Comparison of ENCODE assay signal across 7 cellular contexts in the genomic region with DNA sequence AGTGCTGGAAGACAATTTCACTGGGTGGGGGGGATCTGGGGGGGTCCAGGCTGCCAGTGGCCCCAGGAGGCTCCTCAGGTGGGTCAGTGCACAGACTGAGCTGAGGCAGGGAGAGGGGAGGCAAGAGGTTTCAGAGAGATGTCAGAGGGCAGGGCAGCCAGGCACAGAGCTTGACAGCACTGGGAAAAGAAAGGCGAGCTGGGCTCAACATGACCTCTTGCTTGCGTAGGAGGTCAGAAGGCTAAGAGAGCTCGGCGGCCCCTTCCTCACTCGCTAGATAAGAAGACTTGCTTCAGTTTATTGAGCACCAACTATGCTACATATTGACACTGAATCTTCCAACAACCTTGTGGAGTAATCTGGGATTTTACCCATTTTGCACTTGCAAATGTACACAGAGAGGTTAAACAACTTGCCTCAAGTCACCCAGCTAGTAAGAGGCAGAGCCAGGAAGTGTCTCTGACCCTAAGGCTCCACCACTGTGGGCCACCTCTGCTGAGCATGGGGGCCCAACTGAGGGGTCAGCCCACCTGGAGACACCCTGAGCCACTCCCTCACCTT. TPM values are rescaled to one million over a fixed set of nuclear protein-coding genes. Genes with fewer than 3 reads are reported as not detected.
A peak's percentile ranks its signal among the peaks of the same experiment; 100 is the strongest.
DNase-seq lines count a peak whose midpoint lies in the region; ATAC-seq, FAIRE-seq and TF ChIP-seq lines count a peak whose summit lies in the region.
"Had no signal": no experiment of that assay in that cellular context is flagged by ENCODE, and none has a peak within 500 bp of the region (broad histone marks: within the 10 kb centered on the region; RNA-seq: fewer than 3 reads in every experiment).

No MANE protein-coding gene starts in this region.

- peaks cover 9% of the 10 kb centered on the region for H3K27me3 ChIP-seq in HUES6 (ENCODE audit: control insufficient read depth, insufficient read depth, low read length)
- H3K27me3 ChIP-seq in GM12878 (replicated peaks in 1 of 2; ENCODE audit: control insufficient read depth in 2 of 2, insufficient read depth in 2 of 2, low read length in 1 of 2), result no peaks in the 10 kb centered on the region; a peak in 1 of 4 replicates
- H3K27me3 ChIP-seq in trophoblast cell (ENCODE audit: insufficient read depth, low read length), result no peaks in the 10 kb centered on the region

- H3K36me3 ChIP-seq in HUES6 (ENCODE audit: control insufficient read depth, insufficient read depth, low read length) (peaks cover 55% of the 10 kb centered on the region), GM12878 (ENCODE audit: control insufficient read depth in 2 of 2, insufficient read depth in 2 of 2, low read length in 1 of 2) (peaks cover 0 to 6% of the 10 kb centered on the region in 2 experiments; a peak in 2 of 4 replicates), trophoblast cell (ENCODE audit: control insufficient read depth in 1 of 2, insufficient read depth in 2 of 2, low read length in 2 of 2) (peaks cover 64 to 66% of the 10 kb centered on the region in 2 experiments)

- H3K4me1 ChIP-seq in HUES6 (ENCODE audit: control insufficient read depth, insufficient read depth, low read length) (peaks cover 39% of the 10 kb centered on the region), GM12878 (ENCODE audit: control insufficient read depth, insufficient read depth, low read length) (peaks cover 26% of the 10 kb centered on the region), trophoblast cell (ENCODE audit: control insufficient read depth in 1 of 2, insufficient read depth in 2 of 2, low read length in 2 of 2) (peaks cover 42 to 56% of the 10 kb centered on the region in 2 experiments)

- peaks cover 44% of the 10 kb centered on the region for H3K79me1 ChIP-seq in trophoblast cell (ENCODE audit: low read length)

- H2BK12ac ChIP-seq in trophoblast cell (ENCODE audit: low read length), result peak overlapping the region; percentile 44

- peaks cover 6% of the 10 kb centered on the region for H3K79me2 ChIP-seq in GM12878 (ENCODE audit: control insufficient read depth, insufficient read depth, low read length)
- peaks cover 21% of the 10 kb centered on the region for H3K79me2 ChIP-seq in trophoblast cell (ENCODE audit: control insufficient read depth, insufficient read depth, low read length, poor library complexity)

- peak overlapping the region; percentile 25; the same call in 1 of the 2 replicates for H3K27ac ChIP-seq in HUES6 (ENCODE audit: low read depth, low read length)
- peak overlapping the region; percentile 11 for H3K27ac ChIP-seq in GM12878 (ENCODE audit: control insufficient read depth, insufficient read depth)
- peak overlapping the region; percentile 97 for H3K27ac ChIP-seq in trophoblast cell (ENCODE audit: low read depth, low read length)

- DNase-seq in GM12878 (ENCODE audit: low read depth, low spot score) (no peak), trophoblast cell (peak in 1 of 2 donors; percentile 26), head of caudate nucleus (no peak), dermis blood vessel endothelial cell (no peak)
- DNase-seq: activated effector memory CD4-positive, alpha-beta T cell treated with Interleukin-2 at 50 U/mL for 16 hours had no signal

- CTCF ChIA-PET in GM12878 (lab: Yijun Ruan, JAX), result interaction anchor here (0.9 to 4.9 kb wide), 11 partner anchors 8 to 102 kb away, joined by 3 to 36 read pairs (median 6); a partner anchor contains a TSS

- H2AK5ac ChIP-seq in trophoblast cell (ENCODE audit: low read length), result no peak overlapping the region

- no peak overlapping the region for H3K4me3 ChIP-seq in HUES6 (ENCODE audit: low read depth, low read length)
- no peak overlapping the region for H3K4me3 ChIP-seq in GM12878
- H3K4me3 ChIP-seq in trophoblast cell (ENCODE audit: low read depth, low read length), result no peak overlapping the region

- peak overlapping the region; percentile 71 for H4K91ac ChIP-seq in trophoblast cell (ENCODE audit: low read depth, low read length)

- peak overlapping the region; percentile 38 for H3K4ac ChIP-seq in trophoblast cell (ENCODE audit: low read depth, low read length)

- peak overlapping the region; percentile 43 for H4K8ac ChIP-seq in trophoblast cell (ENCODE audit: low read depth, low read length)

- H2BK5ac ChIP-seq in trophoblast cell (ENCODE audit: low read depth, low read length, poor library complexity), result peak overlapping the region; percentile 53

- peak overlapping the region; percentile 98 for H3K9ac ChIP-seq in HUES6 (ENCODE audit: low read length)
- H3K9ac ChIP-seq in GM12878 (ENCODE audit: control insufficient read depth, insufficient read depth, low read length), result no peak overlapping the region
- H3K9ac ChIP-seq in trophoblast cell (ENCODE audit: low read length), result peak overlapping the region; percentile 44

- H2AFZ ChIP-seq in GM12878 (ENCODE audit: control insufficient read depth, low read depth, low read length) (no peak overlapping the region), trophoblast cell (ENCODE audit: insufficient read depth, low read length, poor library complexity) (no peak overlapping the region)

- intact Hi-C loops in GM12878 (cut with micrococcal nuclease; ENCODE audit: unreplicated experiment) (no loop called here), head of caudate nucleus (cut with DNase I) (no loop called here)

- H3K18ac ChIP-seq in trophoblast cell (ENCODE audit: low read length), result peak overlapping the region; percentile 59

- no peak for TF ChIP-seq RAD21 in GM12878 (IDR thresholded peaks at IDR 0.05; ENCODE audit: insufficient read depth, low read depth, low read length)

- peak overlapping the region; percentile 63 for H3K14ac ChIP-seq in trophoblast cell (ENCODE audit: low read length)

- 89% methylated on average over 5 of the region's 5 CpGs for WGBS in GM12878 (ENCODE audit: insufficient coverage, insufficient replicate concordance, low lambda C conversion rate, missing lambda C conversion rate)
- no CpG with 5 or more reads among the region's 5 CpGs for WGBS in trophoblast cell (ENCODE audit: extremely low coverage, insufficient coverage, insufficient read length)

- in situ Hi-C loops in GM12878 (cut with MboI), result no loop called here

- no TSS peak for BruUV-seq in GM12878 (replicated peaks; lab: Mats Ljungman, UMichigan)

- POLR2A ChIA-PET in GM12878 (lab: Charles Lee), result interaction anchor here (0.6 to 1.7 kb wide), 6 partner anchors 15 to 79 kb away, joined by 3 to 5 read pairs (median 4); a partner anchor contains a TSS

- no peak for TF ChIP-seq EP300 in GM12878 (IDR thresholded peaks at IDR 0.05; ENCODE audit: borderline replicate concordance in 1 of 2, control insufficient read depth in 1 of 2, low read depth in 2 of 2, low read length in 2 of 2)

- TF ChIP-seq POLR2A in GM12878 (IDR thresholded peaks at IDR 0.05; ENCODE audit: low read depth, low read length), result no peak

- FAIRE-seq in GM12878 (lab: Jason Lieb, UNC), result no peak

- H3K9me3 ChIP-seq in HUES6 (ENCODE audit: control insufficient read depth, insufficient read depth, low read depth, low read length) (no peaks in the 10 kb centered on the region), GM12878 (replicated peaks; ENCODE audit: control insufficient read depth, insufficient read depth, low read length) (no peaks in the 10 kb centered on the region), trophoblast cell (ENCODE audit: insufficient read depth, low read depth, low read length) (no peaks in the 10 kb centered on the region)

- no peak for TF ChIP-seq CTCF in GM12878 (IDR thresholded peaks at IDR 0.05 in 2 of 3, conservative IDR thresholded peaks at IDR 0.05 in 1 of 3; ENCODE audit: control insufficient read depth in 2 of 3, extremely low read depth in 1 of 3, insufficient read depth in 1 of 3, low read depth in 3 of 3, low read length in 3 of 3)

- RAD21 ChIA-PET in GM12878 (lab: Charles Lee; ENCODE audit: unreplicated experiment), result interaction anchor here (1.3 to 2.8 kb wide), 5 partner anchors 14 to 104 kb away, joined by 3 to 17 read pairs (median 4); no protein-coding TSS in a partner anchor

- no peak overlapping the region for H3K23ac ChIP-seq in trophoblast cell (ENCODE audit: low read length)

- peak overlapping the region; percentile 37 for H2BK120ac ChIP-seq in trophoblast cell (ENCODE audit: insufficient read depth, low read length, poor library complexity)

- SMC1A ChIA-PET in GM12878 (lab: Charles Lee; ENCODE audit: uncharacterized antibody, unreplicated experiment), result interaction anchor here (1.1 to 1.3 kb wide), 2 partner anchors 16 to 36 kb away, joined by 3 to 4 read pairs; no protein-coding TSS in a partner anchor

- no peak for ATAC-seq in GM12878
- no peak for ATAC-seq in HG03571 (IDR thresholded peaks at IDR 0.05; ENCODE audit: unreplicated experiment)

- H4K12ac ChIP-seq in trophoblast cell (ENCODE audit: low read depth, low read length), result no peak overlapping the region

- peak overlapping the region; percentile 54 for H3K4me2 ChIP-seq in GM12878 (ENCODE audit: control insufficient read depth, insufficient read depth)
- H3K4me2 ChIP-seq in trophoblast cell (ENCODE audit: low read length), result peak overlapping the region; percentile 32

- no peaks in the 10 kb centered on the region for H4K20me1 ChIP-seq in GM12878 (ENCODE audit: control insufficient read depth, insufficient read depth)

RNA-seq across cellular contexts. Expression of a gene that starts 3.5 kb away (rescaled TPM):
- total RNA-seq in GM12878 (2013; cell fraction: nucleolus; rRNA removed), result 37.7 and 45.6 TPM in 2 replicates
- total RNA-seq in GM12878 (2014; rRNA removed), result 15.5 and 18.2 TPM in 2 replicates
- 6.2 and 7.6 TPM in 2 replicates for total RNA-seq in GM12878 (2014; rRNA removed; fragmentation: Illumina TruSeq; extraction: Trizol)
- 30.3 and 36.6 TPM in 2 replicates for total RNA-seq in GM12878 (2021)
- polyA plus RNA-seq in GM12878 (2011; ENCODE audit: low read depth), result 8.6 TPM
- polyA plus RNA-seq in GM12878 (2011; rRNA removed), result 10.2 and 23.1 TPM in 2 replicates
- 30.5 and 48.8 TPM in 2 replicates for polyA plus RNA-seq in GM12878 (2011; cell fraction: cytosol; rRNA removed)
- polyA plus RNA-seq in GM12878 (2011; cell fraction: nucleus; rRNA removed), result 173 and 211 TPM in 2 replicates
- polyA plus RNA-seq in GM12878 (2012), result 21.0 and 23.7 TPM in 2 replicates
- polyA plus RNA-seq in GM12878 (2014; fragmentation: Illumina TruSeq; extraction: Trizol), result 1.1 and 5.1 TPM in 2 replicates
- polyA plus RNA-seq in GM12878 (2014; fragmentation: Nextera tagmentation; extraction: Ambion mirVana), result 1 to 10 TPM in 1 of 2 experiments, under 1 TPM in 1; 0.82 to 2.3 TPM
- 33.3 and 47.9 TPM in 2 replicates for polyA plus RNA-seq in GM12878 (2014; rRNA removed)
- polyA plus RNA-seq in GM12878 (2016; fragmentation: Nextera tagmentation; extraction: Ambion mirVana), result 10 to 100 TPM; 35.3 to 35.8 TPM
- polyA minus RNA-seq in GM12878 (2011; rRNA and poly(A)+ RNA removed), result 15.1 and 21.8 TPM in 2 replicates
- polyA minus RNA-seq in GM12878 (2011; cell fraction: cytosol; rRNA and poly(A)+ RNA removed), result 16.8 and 19.9 TPM in 2 replicates
- polyA minus RNA-seq in GM12878 (2011; cell fraction: nucleus; rRNA and poly(A)+ RNA removed), result 27.6 and 54.2 TPM in 2 replicates
- 220 and 227 TPM in 2 replicates for polyA plus RNA-seq in trophoblast cell (2013)
- total RNA-seq in dermis blood vessel endothelial cell, result 38.3 and 73.0 TPM in 2 replicates

RNA-seq across cellular contexts. Expression of a gene that starts 15.8 kb away (rescaled TPM):
- total RNA-seq in GM12878 (2013; cell fraction: nucleolus; rRNA removed), result 146 and 175 TPM in 2 replicates
- total RNA-seq in GM12878 (2014; rRNA removed), result 48.8 and 52.6 TPM in 2 replicates
- 16.4 and 17.7 TPM in 2 replicates for total RNA-seq in GM12878 (2014; rRNA removed; fragmentation: Illumina TruSeq; extraction: Trizol)
- 95.3 and 107 TPM in 2 replicates for total RNA-seq in GM12878 (2021)
- polyA plus RNA-seq in GM12878 (2011; ENCODE audit: low read depth), result 36.3 TPM
- 26.3 and 51.5 TPM in 2 replicates for polyA plus RNA-seq in GM12878 (2011; rRNA removed)
- 68.7 and 85.6 TPM in 2 replicates for polyA plus RNA-seq in GM12878 (2011; cell fraction: cytosol; rRNA removed)
- 247 and 263 TPM in 2 replicates for polyA plus RNA-seq in GM12878 (2011; cell fraction: nucleus; rRNA removed)
- 84.1 and 86.7 TPM in 2 replicates for polyA plus RNA-seq in GM12878 (2012)
- polyA plus RNA-seq in GM12878 (2014; fragmentation: Illumina TruSeq; extraction: Trizol), result 42.7 and 47.0 TPM in 2 replicates
- polyA plus RNA-seq in GM12878 (2014; fragmentation: Nextera tagmentation; extraction: Ambion mirVana), result 1 to 10 TPM; 6.6 to 8.0 TPM
- 89.0 and 112 TPM in 2 replicates for polyA plus RNA-seq in GM12878 (2014; rRNA removed)
- 10 to 100 TPM; 53.7 to 68.5 TPM for polyA plus RNA-seq in GM12878 (2016; fragmentation: Nextera tagmentation; extraction: Ambion mirVana)
- polyA minus RNA-seq in GM12878 (2011; rRNA and poly(A)+ RNA removed), result 19.3 and 39.3 TPM in 2 replicates
- polyA minus RNA-seq in GM12878 (2011; cell fraction: cytosol; rRNA and poly(A)+ RNA removed), result 25.3 and 28.3 TPM in 2 replicates
- polyA minus RNA-seq in GM12878 (2011; cell fraction: nucleus; rRNA and poly(A)+ RNA removed), result 35.3 and 49.6 TPM in 2 replicates
- polyA plus RNA-seq in trophoblast cell (2013), result 2.4 and 2.5 TPM in 2 replicates
- 2.0 and 4.6 TPM in 2 replicates for total RNA-seq in dermis blood vessel endothelial cell

RNA-seq across cellular contexts. Expression of a gene that starts 20.4 kb away (rescaled TPM):
- total RNA-seq in GM12878 (2013; cell fraction: nucleolus; rRNA removed), result 33.1 and 35.4 TPM in 2 replicates
- 36.0 and 42.0 TPM in 2 replicates for total RNA-seq in GM12878 (2014; rRNA removed)
- total RNA-seq in GM12878 (2014; rRNA removed; fragmentation: Illumina TruSeq; extraction: Trizol), result 16.8 and 19.2 TPM in 2 replicates
- 75.4 and 81.0 TPM in 2 replicates for total RNA-seq in GM12878 (2021)
- polyA plus RNA-seq in GM12878 (2011; ENCODE audit: low read depth), result 8.1 TPM
- polyA plus RNA-seq in GM12878 (2011; rRNA removed), result 10.0 and 14.1 TPM in 2 replicates
- polyA plus RNA-seq in GM12878 (2011; cell fraction: cytosol; rRNA removed), result 12.3 and 18.9 TPM in 2 replicates
- 53.4 and 220 TPM in 2 replicates for polyA plus RNA-seq in GM12878 (2011; cell fraction: nucleus; rRNA removed)
- polyA plus RNA-seq in GM12878 (2012), result 13.9 and 24.5 TPM in 2 replicates
- 3.2 and 15.9 TPM in 2 replicates for polyA plus RNA-seq in GM12878 (2014; fragmentation: Illumina TruSeq; extraction: Trizol)
- polyA plus RNA-seq in GM12878 (2014; fragmentation: Nextera tagmentation; extraction: Ambion mirVana), result under 1 TPM; 0.18 to 0.62 TPM
- 49.0 and 58.5 TPM in 2 replicates for polyA plus RNA-seq in GM12878 (2014; rRNA removed)
- polyA plus RNA-seq in GM12878 (2016; fragmentation: Nextera tagmentation; extraction: Ambion mirVana), result 10 to 100 TPM; 36.5 to 38.0 TPM
- 12.5 and 16.2 TPM in 2 replicates for polyA minus RNA-seq in GM12878 (2011; rRNA and poly(A)+ RNA removed)
- 13.1 and 13.9 TPM in 2 replicates for polyA minus RNA-seq in GM12878 (2011; cell fraction: cytosol; rRNA and poly(A)+ RNA removed)
- polyA minus RNA-seq in GM12878 (2011; cell fraction: nucleus; rRNA and poly(A)+ RNA removed), result 11.1 and 35.8 TPM in 2 replicates
- polyA plus RNA-seq in trophoblast cell (2013), result 206 and 211 TPM in 2 replicates
- total RNA-seq in dermis blood vessel endothelial cell, result 147 and 157 TPM in 2 replicates

RNA-seq across cellular contexts. Expression of a gene that starts 22.9 kb away (rescaled TPM):
- total RNA-seq in GM12878 (2013; cell fraction: nucleolus; rRNA removed), result 139 and 149 TPM in 2 replicates
- total RNA-seq in GM12878 (2014; rRNA removed) (184 and 215 TPM in 2 replicates), GM12878 (2014; rRNA removed; fragmentation: Illumina TruSeq; extraction: Trizol) (56.3 and 59.3 TPM in 2 replicates), GM12878 (2021) (136 and 149 TPM in 2 replicates), dermis blood vessel endothelial cell (68.2 and 98.8 TPM in 2 replicates)
- 86.4 TPM for polyA plus RNA-seq in GM12878 (2011; ENCODE audit: low read depth)
- polyA plus RNA-seq in GM12878 (2011; rRNA removed) (83.0 and 114 TPM in 2 replicates), GM12878 (2014; fragmentation: Illumina TruSeq; extraction: Trizol) (36.1 and 59.5 TPM in 2 replicates), GM12878 (2014; fragmentation: Nextera tagmentation; extraction: Ambion mirVana) (10 to 100 TPM; 32.7 to 67.6 TPM), GM12878 (2014; rRNA removed) (176 and 216 TPM in 2 replicates), GM12878 (2016; fragmentation: Nextera tagmentation; extraction: Ambion mirVana) (100 to 1,000 TPM in 1 of 2 experiments, 10 to 100 TPM in 1; 85.9 to 101 TPM)
- polyA plus RNA-seq in GM12878 (2011; cell fraction: cytosol; rRNA removed), result 164 and 232 TPM in 2 replicates
- 533 and 587 TPM in 2 replicates for polyA plus RNA-seq in GM12878 (2011; cell fraction: nucleus; rRNA removed)
- 160 and 166 TPM in 2 replicates for polyA plus RNA-seq in GM12878 (2012)
- 125 and 201 TPM in 2 replicates for polyA minus RNA-seq in GM12878 (2011; rRNA and poly(A)+ RNA removed)
- polyA minus RNA-seq in GM12878 (2011; cell fraction: cytosol; rRNA and poly(A)+ RNA removed), result 40.6 and 85.2 TPM in 2 replicates
- 141 and 184 TPM in 2 replicates for polyA minus RNA-seq in GM12878 (2011; cell fraction: nucleus; rRNA and poly(A)+ RNA removed)
- polyA plus RNA-seq in trophoblast cell (2013), result 56.2 and 62.3 TPM in 2 replicates

RNA-seq across cellular contexts. Expression of a gene that starts 47.3 kb away (rescaled TPM):
- 20.9 and 22.0 TPM in 2 replicates for total RNA-seq in GM12878 (2013; cell fraction: nucleolus; rRNA removed)
- total RNA-seq in GM12878 (2014; rRNA removed), result 12.0 and 15.3 TPM in 2 replicates
- 0.40 and 0.60 TPM in 2 replicates for total RNA-seq in GM12878 (2014; rRNA removed; fragmentation: Illumina TruSeq; extraction: Trizol)
- total RNA-seq in GM12878 (2021), result 15.7 and 15.9 TPM in 2 replicates
- 0.67 TPM for polyA plus RNA-seq in GM12878 (2011; ENCODE audit: low read depth)
- polyA plus RNA-seq in GM12878 (2011; rRNA removed), result 0.89 and 3.9 TPM in 2 replicates
- 13.3 and 32.6 TPM in 2 replicates for polyA plus RNA-seq in GM12878 (2011; cell fraction: cytosol; rRNA removed)
- polyA plus RNA-seq in GM12878 (2011; cell fraction: nucleus; rRNA removed), result 26.2 and 34.2 TPM in 2 replicates
- polyA plus RNA-seq in GM12878 (2012), result 5.0 and 10.6 TPM in 2 replicates
- 0.09 TPM in 1 of 2 replicates, not detected in the other for polyA plus RNA-seq in GM12878 (2014; fragmentation: Illumina TruSeq; extraction: Trizol)
- not detected for polyA plus RNA-seq in GM12878 (2014; fragmentation: Nextera tagmentation; extraction: Ambion mirVana)
- 18.8 and 21.0 TPM in 2 replicates for polyA plus RNA-seq in GM12878 (2014; rRNA removed)
- 1 to 10 TPM; 4.6 TPM for polyA plus RNA-seq in GM12878 (2016; fragmentation: Nextera tagmentation; extraction: Ambion mirVana)
- 0.44 and 2.4 TPM in 2 replicates for polyA minus RNA-seq in GM12878 (2011; rRNA and poly(A)+ RNA removed)
- 5.6 and 7.6 TPM in 2 replicates for polyA minus RNA-seq in GM12878 (2011; cell fraction: cytosol; rRNA and poly(A)+ RNA removed)
- polyA minus RNA-seq in GM12878 (2011; cell fraction: nucleus; rRNA and poly(A)+ RNA removed), result 6.2 and 11.8 TPM in 2 replicates
- polyA plus RNA-seq in trophoblast cell (2013), result 1.7 and 1.9 TPM in 2 replicates
- 4.5 and 4.8 TPM in 2 replicates for total RNA-seq in dermis blood vessel endothelial cell

Comparison
In these comparisons a context has a peak if more than half of its experiments do, and no peak if none do; other contexts are left out.
1. H3K27ac ChIP-seq: peak in every context shown above with its lines; median percentile 97 in trophoblast cell; 25 in HUES6; 11 in GM12878.